ENCODE assay signal across 9 cellular contexts in the genomic region with DNA sequence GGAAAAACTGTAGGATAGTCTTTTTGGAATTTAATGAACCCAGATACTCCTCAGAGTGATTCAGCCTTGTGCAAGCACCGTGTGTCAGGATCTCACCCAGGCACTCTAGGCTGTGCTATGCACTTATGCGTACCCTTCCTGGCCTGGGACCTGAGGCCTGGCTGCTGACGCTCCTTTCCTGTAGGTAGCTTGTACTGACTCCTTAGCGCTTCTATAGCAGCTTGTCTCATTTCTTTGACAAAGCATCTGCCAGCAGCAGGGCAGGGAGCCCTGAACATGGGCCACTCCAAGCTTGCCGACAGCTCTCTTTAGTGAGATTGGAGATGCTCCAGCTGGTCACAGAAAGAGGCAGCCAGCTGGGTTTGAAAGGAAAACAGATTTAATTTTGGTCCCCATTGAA.
DNase-seq lines count a peak whose midpoint lies in the region; ATAC-seq, FAIRE-seq and TF ChIP-seq lines count a peak whose summit lies in the region.
"Had no signal": no experiment of that assay in that cellular context is flagged by ENCODE, and none has a peak within 500 bp of the region (broad histone marks: within the 10 kb centered on the region; RNA-seq: fewer than 3 reads in every experiment).

No MANE protein-coding gene starts in this region.

- TF ChIP-seq CTCF in MCF 10A (IDR thresholded peaks at IDR 0.05; ENCODE audit: unreplicated experiment): no peak
- no peak for TF ChIP-seq CTCF in breast epithelium (IDR thresholded peaks at IDR 0.05)
- TF ChIP-seq CTCF in fibroblast of villous mesenchyme (IDR thresholded peaks at IDR 0.05; ENCODE audit: insufficient read depth, low read depth, low read length): no peak
- no peak for TF ChIP-seq CTCF in neural progenitor cell (IDR thresholded peaks at IDR 0.05)
- TF ChIP-seq CTCF in vagina (IDR thresholded peaks at IDR 0.05): no peak
- no peak for TF ChIP-seq CTCF in D721Med (IDR thresholded peaks at IDR 0.05; ENCODE audit: insufficient read depth, missing control alignments)

- no peaks in the 10 kb centered on the region for H3K36me3 ChIP-seq in breast epithelium
- no peaks in the 10 kb centered on the region for H3K36me3 ChIP-seq in neural progenitor cell
- H3K36me3 ChIP-seq in vagina: no peaks in the 10 kb centered on the region

- no peaks in the 10 kb centered on the region for H3F3A ChIP-seq in neural progenitor cell (ENCODE audit: low read depth)

- H3K27ac ChIP-seq in breast epithelium (peak overlapping the region in 1 of 2 donors; percentile 23), neural progenitor cell (no peak overlapping the region), vagina (peak overlapping the region; percentile 62)

- H3K27ac Mint-ChIP-seq in MCF 10A (ENCODE audit: low read depth, unreplicated experiment): peak overlapping the region; percentile 83
- peak overlapping the region; percentile 74 for H3K27ac Mint-ChIP-seq in neural progenitor cell

- H2AFZ ChIP-seq in neural progenitor cell (replicated peaks): no peak overlapping the region

- H3K4me1 Mint-ChIP-seq in MCF 10A (ENCODE audit: insufficient read depth, unreplicated experiment): peaks cover 47% of the 10 kb centered on the region
- peaks cover 33% of the 10 kb centered on the region for H3K4me1 Mint-ChIP-seq in neural progenitor cell

- H3K36me3 Mint-ChIP-seq in MCF 10A (ENCODE audit: insufficient read depth, unreplicated experiment) (peaks cover 5% of the 10 kb centered on the region), neural progenitor cell (no peaks in the 10 kb centered on the region)

- H3K27me3 ChIP-seq in breast epithelium (no peaks in the 10 kb centered on the region), neural progenitor cell (no peaks in the 10 kb centered on the region), vagina (no peaks in the 10 kb centered on the region)

- no peaks in the 10 kb centered on the region for H4K20me1 ChIP-seq in neural progenitor cell (ENCODE audit: low read depth)

- H3K9me3 ChIP-seq in breast epithelium (no peaks in the 10 kb centered on the region), neural progenitor cell (ENCODE audit: low read depth) (no peaks in the 10 kb centered on the region), vagina (no peaks in the 10 kb centered on the region)

- H3K4me3 Mint-ChIP-seq in MCF 10A (ENCODE audit: unreplicated experiment): no peak overlapping the region
- H3K4me3 Mint-ChIP-seq in neural progenitor cell: no peak overlapping the region

- DNase-seq in MCF 10A (ENCODE audit: unreplicated experiment) (peak; percentile 77), breast epithelium (ENCODE audit: low spot score in 2 of 2) (no peak), fibroblast of villous mesenchyme (ENCODE audit: low read depth) (peak; percentile 17), neural progenitor cell (ENCODE audit: low spot score) (peak; percentile 13), vagina (ENCODE audit: extremely low spot score in 2 of 2) (no peak), SHP77 (lab: John Stamatoyannopoulos, UW) (no peak), D721Med (ENCODE audit: insufficient read length, low spot score) (no peak)

- no peak for TF ChIP-seq POLR2A in breast epithelium (IDR thresholded peaks at IDR 0.05)
- TF ChIP-seq POLR2A in vagina (IDR thresholded peaks at IDR 0.05): no peak

- CTCF ChIA-PET in MCF 10A (lab: Yijun Ruan, JAX): interaction anchor here (0.5 to 2.4 kb wide), 5 partner anchors 91 to 530 kb away, joined by 3 to 10 read pairs (median 3); no protein-coding TSS in a partner anchor

- ATAC-seq in HG03108 (IDR thresholded peaks at IDR 0.05; ENCODE audit: unreplicated experiment): no peak

- H3K9me3 Mint-ChIP-seq in MCF 10A (ENCODE audit: unreplicated experiment) (no peaks in the 10 kb centered on the region), neural progenitor cell (no peaks in the 10 kb centered on the region)

- H3K79me2 ChIP-seq in neural progenitor cell (ENCODE audit: low read depth): no peaks in the 10 kb centered on the region

- H3K9ac ChIP-seq in neural progenitor cell: no peak overlapping the region

- POLR2A ChIA-PET in MCF 10A (lab: Yijun Ruan, JAX): interaction anchor here (0.7 to 2.9 kb wide), 2 partner anchors 83 to 107 kb away, joined by 3 to 11 read pairs; no protein-coding TSS in a partner anchor

- H3K4me3 ChIP-seq in breast epithelium (no peak overlapping the region), fibroblast of villous mesenchyme (ENCODE audit: low read depth, low read length) (no peak overlapping the region), neural progenitor cell (no peak overlapping the region), vagina (no peak overlapping the region)

- no peak for FAIRE-seq in D721Med (lab: Jason Lieb, UNC)
- FAIRE-seq: colon had no signal

- H3K4me1 ChIP-seq in breast epithelium: no peaks in the 10 kb centered on the region
- peaks cover 8% of the 10 kb centered on the region for H3K4me1 ChIP-seq in neural progenitor cell
- peaks cover 11% of the 10 kb centered on the region for H3K4me1 ChIP-seq in vagina

- intact Hi-C loops in MCF 10A (cut with micrococcal nuclease) (loop anchor here (2.0 to 10.0 kb wide), 4 partner anchors 83 to 529 kb away; no protein-coding TSS in a partner anchor), breast epithelium (cut with DNase I; ENCODE audit: low total_unique reads) (no loop called here), vagina (cut with DNase I) (no loop called here)

- H3K27me3 Mint-ChIP-seq in MCF 10A (ENCODE audit: insufficient read depth, unreplicated experiment): no peaks in the 10 kb centered on the region
- H3K27me3 Mint-ChIP-seq in neural progenitor cell (ENCODE audit: insufficient read depth, low read depth): peaks cover 8% of the 10 kb centered on the region

- no peak overlapping the region for H3K4me2 ChIP-seq in neural progenitor cell

- no TSS peak for BruUV-seq in MCF 10A (replicated peaks; lab: Mats Ljungman, UMichigan)

Comparison
In these comparisons a context has a peak if more than half of its experiments do, and no peak if none do; other contexts are left out.
1. DNase-seq: peak in MCF 10A (single experiment), fibroblast of villous mesenchyme (single experiment) and neural progenitor cell (single experiment); none in breast epithelium (0 of 2), vagina (0 of 2), SHP77 (0 of 2) and D721Med (single experiment).